In the genomic region with DNA sequence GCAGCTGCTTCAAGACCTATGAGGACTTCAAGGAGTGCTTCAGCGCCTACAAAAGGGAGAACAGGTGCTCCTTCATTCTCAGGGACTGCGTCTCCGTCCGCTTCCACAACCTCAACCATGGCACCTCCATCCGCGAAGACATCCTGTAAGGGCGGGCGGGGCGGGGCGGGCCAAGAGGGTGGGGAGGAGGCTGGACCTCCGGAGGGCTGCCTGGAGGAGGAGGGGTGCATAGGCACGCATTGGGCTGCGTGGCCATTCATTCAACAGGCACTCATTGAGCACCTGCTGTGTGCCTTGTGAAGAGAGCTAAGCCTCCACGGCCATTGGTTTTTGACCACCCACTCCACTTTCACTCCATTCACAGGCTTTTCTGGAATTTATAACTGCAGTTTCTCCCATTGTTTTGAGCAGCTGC, we compare ENCODE assay signal across 1 cellular context.
TF ChIP-seq lines count a peak whose summit lies in the region.

No MANE protein-coding gene starts in this region.

TF ChIP-seq in GM23338, 12 proteins besides CTCF, POLR2A, EP300 and RAD21:
- no peak for TF ChIP-seq ZNF114 (CRISPR knock-in tag; IDR thresholded peaks at IDR 0.05)
- TF ChIP-seq CREB1 (CRISPR knock-in tag; IDR thresholded peaks at IDR 0.05; ENCODE audit: low read depth): peak; percentile 36; the same call in 1 of the 2 replicates
- no peak; the same call in 1 of the 2 replicates for TF ChIP-seq POLR2AphosphoS5 (IDR thresholded peaks at IDR 0.05; ENCODE audit: low read depth)
TF ChIP-seq in GM23338: peak in this region for 1.
